25 cellular contexts compared by ENCODE assay signal in genomic region chr2:207565736-207566135, GRCh38. TPM values are rescaled to one million over a fixed set of nuclear protein-coding genes. Genes with fewer than 3 reads are reported as not detected.
DNase-seq lines count a peak whose midpoint lies in the region; TF ChIP-seq lines count a peak whose summit lies in the region.
"Had no signal": no experiment of that assay in that cellular context is flagged by ENCODE, and none has a peak within 500 bp of the region (broad histone marks: within the 10 kb centered on the region; RNA-seq: fewer than 3 reads in every experiment).

No MANE protein-coding gene starts in this region.

- H3K36me3 Mint-ChIP-seq in activated naive CD4-positive, alpha-beta T cell treated with anti-CD3 and anti-CD28 coated beads, Interleukin-2, amount 50 U/mL, for 24 hours: peaks cover 32% of the 10 kb centered on the region
- H3K36me3 Mint-ChIP-seq in endodermal cell (ENCODE audit: low read depth): peaks cover 64% of the 10 kb centered on the region

- H3K9me3 ChIP-seq in HUES48 (ENCODE audit: control insufficient read depth, insufficient read depth, low read length) (no peaks in the 10 kb centered on the region), endodermal cell (ENCODE audit: control insufficient read depth, low read length) (no peaks in the 10 kb centered on the region)
- H3K9me3 ChIP-seq: Peyer's patch, transverse colon had no signal

- no peaks in the 10 kb centered on the region for H3K27me3 Mint-ChIP-seq in activated naive CD4-positive, alpha-beta T cell treated with anti-CD3 and anti-CD28 coated beads, Interleukin-2, amount 50 U/mL, for 24 hours
- no peaks in the 10 kb centered on the region for H3K27me3 Mint-ChIP-seq in endodermal cell (ENCODE audit: insufficient read depth)
- H3K27me3 Mint-ChIP-seq: IgD-negative memory B cell had no signal

- H3K27me3 ChIP-seq in HUES48 (ENCODE audit: control insufficient read depth, insufficient read depth, low read length) (no peaks in the 10 kb centered on the region), endodermal cell (ENCODE audit: control insufficient read depth, insufficient read depth, low read length, poor library complexity, severe bottlenecking) (no peaks in the 10 kb centered on the region)
- H3K27me3 ChIP-seq: Peyer's patch, transverse colon had no signal

- H3K4me1 ChIP-seq in HUES48 (ENCODE audit: control insufficient read depth, insufficient read depth, low read length) (no peaks in the 10 kb centered on the region; the same call in 1 of the 2 replicates), endodermal cell (ENCODE audit: control insufficient read depth, insufficient read depth, low read length) (no peaks in the 10 kb centered on the region)
- H3K4me1 ChIP-seq: Peyer's patch, transverse colon had no signal

- WGBS in endodermal cell (ENCODE audit: insufficient coverage in 1 of 2, insufficient read length in 1 of 2), 2 experiments: 80 to 97% methylated on average over 1 to 2 of the region's 2 CpGs

- no peak overlapping the region for H3K9ac ChIP-seq in HUES48 (ENCODE audit: low read depth, low read length)
- H3K9ac ChIP-seq in endodermal cell (ENCODE audit: extremely low read depth, low read length, poor library complexity, severe bottlenecking): no peak overlapping the region

- H3K9me3 Mint-ChIP-seq in activated naive CD4-positive, alpha-beta T cell treated with anti-CD3 and anti-CD28 coated beads, Interleukin-2, amount 50 U/mL, for 24 hours: no peaks in the 10 kb centered on the region
- H3K9me3 Mint-ChIP-seq in endodermal cell: no peaks in the 10 kb centered on the region
- H3K9me3 Mint-ChIP-seq: IgD-negative memory B cell had no signal

- H3K4me1 Mint-ChIP-seq in activated naive CD4-positive, alpha-beta T cell treated with anti-CD3 and anti-CD28 coated beads, Interleukin-2, amount 50 U/mL, for 24 hours: peaks cover 27% of the 10 kb centered on the region
- no peaks in the 10 kb centered on the region for H3K4me1 Mint-ChIP-seq in endodermal cell

- peak overlapping the region; percentile 38 for H3K27ac Mint-ChIP-seq in activated naive CD4-positive, alpha-beta T cell treated with anti-CD3 and anti-CD28 coated beads, Interleukin-2, amount 50 U/mL, for 24 hours
- H3K27ac Mint-ChIP-seq in endodermal cell: peak overlapping the region; percentile 56

- H3K27ac ChIP-seq in HUES48 (ENCODE audit: low read depth, low read length) (peak overlapping the region; percentile 9), endodermal cell (ENCODE audit: low read depth, low read length) (no peak overlapping the region)
- H3K27ac ChIP-seq: coronary artery, Peyer's patch, transverse colon, WERI-Rb-1 had no signal

- no peak for DNase-seq in activated naive CD4-positive, alpha-beta T cell treated with anti-CD3 and anti-CD28 coated beads, Interleukin-2, amount 50 U/mL, for 16 hours
- DNase-seq in endodermal cell: no peak
- peak; percentile 63 for DNase-seq in putamen (ENCODE audit: low spot score)
- DNase-seq in NCI-H446 (lab: John Stamatoyannopoulos, UW): no peak
- no peak for DNase-seq in NCI-H2171 (lab: John Stamatoyannopoulos, UW)
- DNase-seq in NCI-H128 (lab: John Stamatoyannopoulos, UW; ENCODE audit: unreplicated experiment): no peak
- DNase-seq: amygdala; COR-L47; effector memory CD4-positive, alpha-beta T cell; foreskin fibroblast; HCEC 1CT; NCI-H1092; NCI-H1930; NCI-H748 treated with DMSO at 0.1 percent for 48 hours; Peyer's patch; SIG-M5; small intestine; SW 1271; T1000; transverse colon; WERI-Rb-1 had no signal

- no peak for TF ChIP-seq CTCF in endodermal cell (conservative IDR thresholded peaks at IDR 0.05)

- H3K36me3 ChIP-seq in HUES48 (ENCODE audit: control insufficient read depth, insufficient read depth, low read length): peaks cover 89% of the 10 kb centered on the region
- H3K36me3 ChIP-seq in endodermal cell (ENCODE audit: control insufficient read depth, insufficient read depth, low read length): peaks cover 87% of the 10 kb centered on the region

- no peak overlapping the region for H3K4me3 ChIP-seq in HUES48 (ENCODE audit: low read depth, low read length)
- no peak overlapping the region for H3K4me3 ChIP-seq in endodermal cell (ENCODE audit: low read length)
- H3K4me3 ChIP-seq: coronary artery, Peyer's patch, transverse colon had no signal

- no peak overlapping the region for H3K4me3 Mint-ChIP-seq in activated naive CD4-positive, alpha-beta T cell treated with anti-CD3 and anti-CD28 coated beads, Interleukin-2, amount 50 U/mL, for 24 hours
- H3K4me3 Mint-ChIP-seq in endodermal cell: no peak overlapping the region
- H3K4me3 Mint-ChIP-seq: IgD-negative memory B cell had no signal

RNA-seq across cellular contexts. Expression of gene CREB1, which starts 36.0 kb away (rescaled TPM):
- total RNA-seq in endodermal cell: 100 to 1,000 TPM in 1 of 2 donors, 10 to 100 TPM in 1; 87.1 to 105 TPM
- polyA plus RNA-seq in endodermal cell (2013, experiment 1 of 2): 81.8 TPM
- 73.3 TPM for polyA plus RNA-seq in endodermal cell (2013, experiment 2 of 2)

RNA-seq across cellular contexts. Expression of gene METTL21A, which starts 59.5 kb away (rescaled TPM):
- total RNA-seq in endodermal cell: 10 to 100 TPM; 43.4 to 61.2 TPM
- 37.1 TPM for polyA plus RNA-seq in endodermal cell (2013, experiment 1 of 2)
- polyA plus RNA-seq in endodermal cell (2013, experiment 2 of 2): 38.1 TPM
